ENCODE assay signal across 21 cellular contexts in the genomic region with DNA sequence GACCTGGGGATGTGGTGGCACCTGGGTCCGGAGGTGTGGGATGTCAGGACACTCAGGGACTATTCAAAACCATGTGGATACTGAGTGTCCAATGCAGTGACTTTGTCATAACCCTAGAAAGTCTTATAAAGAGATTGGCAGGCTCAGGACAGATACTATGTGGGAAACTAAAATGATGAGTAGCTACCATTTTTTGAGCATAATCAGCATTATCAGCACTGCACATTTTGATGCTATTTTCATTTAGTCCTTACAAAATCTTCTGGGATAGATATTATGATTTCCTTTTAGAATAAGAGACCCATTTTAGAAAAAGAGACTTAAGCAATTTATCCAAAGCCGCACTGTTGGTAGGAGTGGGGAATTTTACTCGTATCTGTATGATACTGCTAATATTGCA.
"Had no signal": no experiment of that assay in that cellular context is flagged by ENCODE, and none has a peak within 500 bp of the region (broad histone marks: within the 10 kb centered on the region; RNA-seq: fewer than 3 reads in every experiment).

No MANE protein-coding gene starts in this region.

- ATAC-seq: foreskin keratinocyte, gastroesophageal sphincter, heart left ventricle, left cardiac atrium, left lung, left ventricle myocardium superior, lower lobe of right lung had no signal

- H3K27me3 ChIP-seq: dorsolateral prefrontal cortex, esophagus muscularis mucosa, foreskin keratinocyte, gastroesophageal sphincter, heart left ventricle, left lung had no signal

- H3K4me3 ChIP-seq: coronary artery, dorsolateral prefrontal cortex, esophagus muscularis mucosa, gastroesophageal sphincter, heart left ventricle, left lung, lower lobe of right lung had no signal

- H3K4me1 ChIP-seq: esophagus muscularis mucosa, foreskin keratinocyte, gastroesophageal sphincter, heart left ventricle, left lung, lower lobe of right lung had no signal

- DNase-seq: dermis blood vessel endothelial cell; dorsolateral prefrontal cortex; effector CD4-positive, alpha-beta T cell; effector memory CD4-positive, alpha-beta T cell; foreskin keratinocyte; heart left ventricle; hippocampal formation; left cardiac atrium; left lung; left ventricle myocardium superior; lower lobe of right lung; mesendoderm; midbrain had no signal

- H3K9me3 ChIP-seq: esophagus muscularis mucosa, gastroesophageal sphincter, heart left ventricle, left lung, lower lobe of right lung had no signal

- FAIRE-seq: colon, endothelial cell of umbilical vein, frontal cortex, islet of Langerhans, keratinocyte had no signal

- H3K27ac ChIP-seq: coronary artery, esophagus muscularis mucosa, foreskin keratinocyte, gastroesophageal sphincter, heart left ventricle, left lung, lower lobe of right lung had no signal

- H3K36me3 ChIP-seq: esophagus muscularis mucosa, gastroesophageal sphincter, heart left ventricle, left lung, lower lobe of right lung had no signal
